Comparison of ENCODE assay signal across 14 cellular contexts in the genomic region with DNA sequence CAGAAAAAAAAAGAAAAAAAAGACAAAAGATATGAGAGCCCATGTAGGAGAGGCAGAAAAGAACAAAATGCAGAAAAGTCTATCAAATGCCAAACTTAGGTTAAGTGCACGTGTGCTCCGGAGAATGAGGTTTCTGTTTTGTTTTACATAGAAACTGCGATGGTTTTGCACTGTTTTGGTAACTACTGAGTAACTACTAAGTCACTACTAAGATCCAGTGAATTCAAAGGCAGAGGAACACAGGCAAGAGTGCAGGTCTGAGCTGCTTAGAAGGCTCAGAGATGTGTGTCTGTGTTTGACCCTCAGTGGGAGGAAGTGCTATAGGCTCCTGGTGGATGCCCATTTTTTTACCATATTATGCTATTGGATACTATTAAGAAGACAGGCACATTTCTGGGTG.
DNase-seq lines count a peak whose midpoint lies in the region; ATAC-seq lines count a peak whose summit lies in the region.
"Had no signal": no experiment of that assay in that cellular context is flagged by ENCODE, and none has a peak within 500 bp of the region (broad histone marks: within the 10 kb centered on the region; RNA-seq: fewer than 3 reads in every experiment).

No MANE protein-coding gene starts in this region.

- peak; percentile 28 for DNase-seq in AG08395 (ENCODE audit: low spot score)
- peak; percentile 47 for DNase-seq in astrocyte of the hippocampus (ENCODE audit: low read depth, low spot score)
- DNase-seq in kidney tubule cell (ENCODE audit: low spot score) = peak; percentile 59
- no peak for DNase-seq in retina
- no peak for DNase-seq in UCSD-AML1 (lab: John Stamatoyannopoulos, UW; ENCODE audit: unreplicated experiment)
- no peak for DNase-seq in stimulated activated CD4-positive, alpha-beta T cell treated with anti-CD3 and anti-CD28 coated beads, Interleukin-1b, Interleukin-23, amount 100 ng/mL, for 48 hours
- DNase-seq: activated CD8-positive, alpha-beta memory T cell treated with anti-CD3 and anti-CD28 coated beads, Interleukin-2, amount 50 U/mL, for 48 hours; amygdala; effector memory CD4-positive, alpha-beta T cell; NCI-H1105; NCI-H510A; small intestine had no signal

- ATAC-seq in HG02885 (IDR thresholded peaks at IDR 0.05; ENCODE audit: poor library complexity, unreplicated experiment) = peak; percentile 59
- no peak for ATAC-seq in HG03521 (IDR thresholded peaks at IDR 0.05; ENCODE audit: unreplicated experiment)

Comparison
In these comparisons a context has a peak if more than half of its experiments do, and no peak if none do; other contexts are left out.
1. DNase-seq: peak in AG08395 (single experiment), astrocyte of the hippocampus (single experiment) and kidney tubule cell (single experiment); none in retina (single experiment), UCSD-AML1 (single experiment) and stimulated activated CD4-positive, alpha-beta T cell treated with anti-CD3 and anti-CD28 coated beads, Interleukin-1b, Interleukin-23, amount 100 ng/mL, for 48 hours (single experiment).